In genomic region chr12:62893276-62893675, GRCh38 we compare ENCODE assay signal across 21 cellular contexts. TPM values are rescaled to one million over a fixed set of nuclear protein-coding genes. Genes with fewer than 3 reads are reported as not detected.
A peak's percentile ranks its signal among the peaks of the same experiment; 100 is the strongest.
DNase-seq lines count a peak whose midpoint lies in the region; ATAC-seq, FAIRE-seq and TF ChIP-seq lines count a peak whose summit lies in the region.
"Had no signal": no experiment of that assay in that cellular context is flagged by ENCODE, and none has a peak within 500 bp of the region (broad histone marks: within the 10 kb centered on the region; RNA-seq: fewer than 3 reads in every experiment).

No MANE protein-coding gene starts in this region.

- H2BK15ac ChIP-seq in H1 (ENCODE audit: low read length) = no peak overlapping the region

- H3K23me2 ChIP-seq in H1 (ENCODE audit: low read depth, low read length) = no peaks in the 10 kb centered on the region

- no peak overlapping the region for H2BK5ac ChIP-seq in H1 (ENCODE audit: low read depth, low read length)

- no peaks in the 10 kb centered on the region for H3K36me3 Mint-ChIP-seq in stimulated activated naive B cell treated with anti-CD40 and anti-IgM and Interleukin-4, amounts not matched to agents 10 μg/mL and 1 μg/mL and 100 μg/mL, for 72 hours

- H3K36me3 ChIP-seq in H1 (ENCODE audit: control insufficient read depth in 2 of 4, insufficient read depth in 4 of 4, low read length in 3 of 4) (no peaks in the 10 kb centered on the region), colonic mucosa (no peaks in the 10 kb centered on the region)

- no peak overlapping the region for H3K23ac ChIP-seq in H1 (ENCODE audit: insufficient read length)

- H2AFZ ChIP-seq in H1 (ENCODE audit: low read length) = no peak overlapping the region
- H2AFZ ChIP-seq: GM23248 had no signal

- no peak overlapping the region for H3K14ac ChIP-seq in H1 (ENCODE audit: insufficient read length)

- CTCF ChIA-PET in H1 (lab: Charles Lee; ENCODE audit: partially characterized antibody) = interaction anchor here (0.7 to 1.7 kb wide), 4 partner anchors 11 to 48 kb away, joined by 3 to 5 read pairs (median 4); partner anchors contain the start of gene PPM1H

- H3K9me3 Mint-ChIP-seq in stimulated activated naive B cell treated with anti-CD40 and anti-IgM and Interleukin-4, amounts not matched to agents 10 μg/mL and 1 μg/mL and 100 μg/mL, for 72 hours = no peaks in the 10 kb centered on the region

- POLR2A ChIA-PET in H1 (lab: Charles Lee; ENCODE audit: partially characterized antibody) = interaction anchor here (1.4 kb wide), 1 partner anchor 25 kb away, joined by 4 read pairs; no protein-coding TSS in a partner anchor

- H3K56ac ChIP-seq in H1 (replicated peaks; ENCODE audit: insufficient read length, low read depth, low read length) = no peak overlapping the region

- H3K4me3 Mint-ChIP-seq in stimulated activated naive B cell treated with anti-CD40 and anti-IgM and Interleukin-4, amounts not matched to agents 10 μg/mL and 1 μg/mL and 100 μg/mL, for 72 hours = no peak overlapping the region
- H3K4me3 Mint-ChIP-seq: H9 had no signal

- no peak overlapping the region for H3K4ac ChIP-seq in H1 (replicated peaks; ENCODE audit: insufficient read length, low read depth, low read length)

- 0 out of 2 replicates have a peak overlapping the region, but pooled peaks have one; percentile 36 for H4K8ac ChIP-seq in H1 (ENCODE audit: extremely low read depth, insufficient read depth, low read length)

- no peak for TF ChIP-seq EP300 in H1 (IDR thresholded peaks at IDR 0.05; ENCODE audit: borderline replicate concordance in 1 of 2, low read depth in 2 of 2, low read length in 2 of 2)

- no peak for TF ChIP-seq RAD21 in H1 (IDR thresholded peaks at IDR 0.05 in 1 of 2, conservative IDR thresholded peaks at IDR 0.05 in 1 of 2; ENCODE audit: low read depth in 2 of 2, low read length in 2 of 2)

- H4K5ac ChIP-seq in H1 (ENCODE audit: insufficient read length, low read depth, low read length) = no peak overlapping the region

- DNase-seq in DMS53 (lab: John Stamatoyannopoulos, UW) = peak; percentile 52
- DNase-seq in HT1080 (ENCODE audit: low read depth) = peak; percentile 40
- no peak for DNase-seq in H1 (ENCODE audit: low read depth in 1 of 2, low spot score in 2 of 2)
- peak; percentile 6 for DNase-seq in renal cortical epithelial cell (ENCODE audit: low read depth)
- DNase-seq in colonic mucosa = no peak
- no peak for DNase-seq in stimulated activated naive B cell treated with anti-CD40 and anti-IgM and Interleukin-4, amounts not matched to agents 10 μg/mL and 1 μg/mL and 100 μg/mL, for 72 hours
- no peak for DNase-seq in NCI-H2196 treated with DMSO at 0.1 percent for 48 hours (lab: John Stamatoyannopoulos, UW; ENCODE audit: unreplicated experiment)
- DNase-seq: COR-L47, DMS79 treated with DMSO at 0.1 percent for 48 hours, GM23248, H9, IMR-90, NCI-H1092 treated with DMSO at 0.1 percent for 48 hours, NCI-H1436, NCI-H187 treated with DMSO at 0.1 percent for 48 hours, NCI-H446, NCI-H524 treated with DMSO at 0.1 percent for 48 hours, NCI-H774, SK-N-SH, SW 1271 had no signal

- H3K4me2 ChIP-seq in H1 (ENCODE audit: insufficient read depth in 1 of 2, low read depth in 2 of 2, low read length in 2 of 2) = no peak overlapping the region
- H3K4me2 ChIP-seq: KMS-11, SK-N-SH had no signal

- no peaks in the 10 kb centered on the region for H3K9me3 ChIP-seq in H1 (ENCODE audit: insufficient read depth in 2 of 2, low read depth in 1 of 2, low read length in 1 of 2)
- H3K9me3 ChIP-seq in colonic mucosa = no peaks in the 10 kb centered on the region
- H3K9me3 ChIP-seq: SK-N-SH had no signal

- H3K27ac ChIP-seq in H1 (ENCODE audit: low read depth, low read length) = no peak overlapping the region
- H3K27ac ChIP-seq in colonic mucosa = no peak overlapping the region
- H3K27ac ChIP-seq: GM23248, KMS-11 had no signal

- H3K4me1 ChIP-seq in H1 (replicated peaks in 1 of 4; ENCODE audit: control insufficient read depth in 3 of 4, insufficient read depth in 4 of 4, low read length in 3 of 4) (peaks cover 0 to 3% (median 0%) of the 10 kb centered on the region in 4 experiments; a peak in 1 of 7 replicates), colonic mucosa (no peaks in the 10 kb centered on the region)

- H3K79me2 ChIP-seq in H1 (ENCODE audit: control insufficient read depth in 1 of 2, insufficient read depth in 2 of 2, low read length in 2 of 2) = peaks cover 4 to 52% of the 10 kb centered on the region in 2 experiments

- FAIRE-seq in H1 (lab: Jason Lieb, UNC) = no peak

- H3K27ac Mint-ChIP-seq in stimulated activated naive B cell treated with anti-CD40 and anti-IgM and Interleukin-4, amounts not matched to agents 10 μg/mL and 1 μg/mL and 100 μg/mL, for 72 hours = no peak overlapping the region
- H3K27ac Mint-ChIP-seq: H9 had no signal

- H3K9ac ChIP-seq in H1 (replicated peaks in 1 of 4; ENCODE audit: extremely low read depth in 1 of 4, low read depth in 3 of 4, low read length in 3 of 4) = no peak overlapping the region
- no peak overlapping the region for H3K9ac ChIP-seq in colonic mucosa (ENCODE audit: low read depth in 2 of 2, low read length in 2 of 2)
- H3K9ac ChIP-seq: GM23248, KMS-11, SK-N-SH had no signal

- no peaks in the 10 kb centered on the region for H3K4me1 Mint-ChIP-seq in stimulated activated naive B cell treated with anti-CD40 and anti-IgM and Interleukin-4, amounts not matched to agents 10 μg/mL and 1 μg/mL and 100 μg/mL, for 72 hours

- no peak overlapping the region for H2BK12ac ChIP-seq in H1 (ENCODE audit: low read depth, low read length)

- no peak overlapping the region for H4K91ac ChIP-seq in H1 (replicated peaks; ENCODE audit: insufficient read length, low read length)

- H3K4me3 ChIP-seq in H1 (ENCODE audit: extremely low read depth in 1 of 4, insufficient read depth in 2 of 4, low read depth in 3 of 4, low read length in 4 of 4) (no peak overlapping the region), colonic mucosa (no peak overlapping the region)
- H3K4me3 ChIP-seq: GM23248 had no signal

- no peak for ATAC-seq in stimulated activated naive B cell treated with anti-CD40 and anti-IgM and Interleukin-4, amounts not matched to agents 10 μg/mL and 1 μg/mL and 100 μg/mL, for 72 hours (replicated peaks)

- peaks cover 2% of the 10 kb centered on the region; the same call in 1 of the 2 replicates for H3K79me1 ChIP-seq in H1 (ENCODE audit: low read depth, low read length)

- no peaks in the 10 kb centered on the region for H3K27me3 Mint-ChIP-seq in stimulated activated naive B cell treated with anti-CD40 and anti-IgM and Interleukin-4, amounts not matched to agents 10 μg/mL and 1 μg/mL and 100 μg/mL, for 72 hours

- H3K18ac ChIP-seq in H1 (ENCODE audit: extremely low read depth, low read length) = no peak overlapping the region

- no peaks in the 10 kb centered on the region for H3K27me3 ChIP-seq in H1 (replicated peaks in 1 of 4; ENCODE audit: control insufficient read depth in 3 of 4, extremely low read depth in 1 of 4, insufficient read depth in 3 of 4, low read length in 3 of 4)
- no peaks in the 10 kb centered on the region for H3K27me3 ChIP-seq in colonic mucosa

- no peak overlapping the region for H2BK120ac ChIP-seq in H1 (replicated peaks; ENCODE audit: low read depth, low read length)

- 100% methylated on average over 1 of the region's 1 CpG; no CpG with 5 or more reads in 1 of the 2 experiments for WGBS in H1 (ENCODE audit: extremely low coverage in 1 of 2, insufficient coverage in 1 of 2, insufficient read length in 1 of 2, insufficient replicate concordance in 2 of 2, low coverage in 1 of 2, low lambda C conversion rate in 2 of 2, missing lambda C conversion rate in 1 of 2), 2 experiments

- no peak overlapping the region for H2BK20ac ChIP-seq in H1 (ENCODE audit: low read length)

- no peak for TF ChIP-seq POLR2A in H1 (IDR thresholded peaks at IDR 0.05; ENCODE audit: control extremely low read depth in 1 of 2, low read depth in 2 of 2, low read length in 2 of 2)

- no peak for TF ChIP-seq CTCF in H1 (IDR thresholded peaks at IDR 0.05; ENCODE audit: control extremely low read depth in 1 of 3, insufficient read depth in 1 of 3, low read depth in 1 of 3, low read length in 3 of 3)
- no peak for TF ChIP-seq CTCF in colonic mucosa (IDR thresholded peaks at IDR 0.05)

- intact Hi-C loops in colonic mucosa (cut with DNase I) = no loop called here

- H2AK5ac ChIP-seq in H1 (ENCODE audit: low read depth, low read length) = no peak overlapping the region

- H4K20me1 ChIP-seq in H1 (replicated peaks in 1 of 2; ENCODE audit: control insufficient read depth in 1 of 2, insufficient read depth in 2 of 2, low read length in 2 of 2) = peaks cover 1 to 2% of the 10 kb centered on the region in 2 experiments

TF ChIP-seq in H1, 55 proteins besides CTCF, POLR2A, EP300 and RAD21:
- no peak for TF ChIP-seq MAFK (IDR thresholded peaks at IDR 0.05; ENCODE audit: low read depth, low read length)
TF ChIP-seq in H1: peak in this region for 0.

RNA-seq across cellular contexts. Expression of gene PPM1H, which starts 41.7 kb away (rescaled TPM):
- 2.1 and 3.0 TPM in 2 replicates for total RNA-seq in HT1080 (2014; rRNA removed; shearing (Covaris generic))
- polyA plus RNA-seq in HT1080 (2015; cell fraction: cytosol; rRNA removed) = 0.56 and 0.85 TPM in 2 replicates
- 0.85 and 2.9 TPM in 2 replicates for polyA plus RNA-seq in HT1080 (2015; cell fraction: nucleus; rRNA removed)
- 35.6 and 36.1 TPM in 2 replicates for total RNA-seq in H1 (2021; fragmentation: NEBNext Ultra II Directional; extraction: Animal tissue kit (Norgen Biotek cat#: 25700))
- 16.4 and 17.3 TPM in 2 replicates for polyA plus RNA-seq in H1 (2011; rRNA removed)
- 15.5 TPM for polyA plus RNA-seq in H1 (2011; cell fraction: cytosol; rRNA removed)
- 19.3 TPM for polyA plus RNA-seq in H1 (2011; cell fraction: nucleus; rRNA removed)
- 16.8 to 23.0 TPM (median 19.0 TPM) in 4 replicates for polyA plus RNA-seq in H1 (2012, experiment 1 of 2)
- polyA plus RNA-seq in H1 (2012, experiment 2 of 2) = 5.3 TPM
- 15.7 TPM for polyA plus RNA-seq in H1 (2013, experiment 1 of 2)
- 17.2 TPM for polyA plus RNA-seq in H1 (2013, experiment 2 of 2)
- polyA minus RNA-seq in H1 (2011; rRNA and poly(A)+ RNA removed) = 28.9 and 31.2 TPM in 2 replicates
- polyA minus RNA-seq in H1 (2011; cell fraction: cytosol; rRNA and poly(A)+ RNA removed) = 47.5 TPM
- 26.1 TPM for polyA minus RNA-seq in H1 (2011; cell fraction: nucleus; rRNA and poly(A)+ RNA removed)
- 27.1 and 36.6 TPM in 2 replicates for total RNA-seq in renal cortical epithelial cell
- 1 to 10 TPM; 7.4 to 8.1 TPM for total RNA-seq in colonic mucosa

Comparison
In these comparisons a context has a peak if more than half of its experiments do, and no peak if none do; other contexts are left out.
1. DNase-seq: peak in DMS53 (single experiment), HT1080 (single experiment) and renal cortical epithelial cell (single experiment); none in H1 (0 of 2), colonic mucosa (single experiment), stimulated activated naive B cell treated with anti-CD40 and anti-IgM and Interleukin-4, amounts not matched to agents 10 μg/mL and 1 μg/mL and 100 μg/mL, for 72 hours (single experiment) and NCI-H2196 treated with DMSO at 0.1 percent for 48 hours (single experiment).